Comparison of ENCODE assay signal across 32 cellular contexts in genomic region chr3:187903697-187904096, GRCh38.
"Had no signal": no experiment of that assay in that cellular context is flagged by ENCODE, and none has a peak within 500 bp of the region (broad histone marks: within the 10 kb centered on the region; RNA-seq: fewer than 3 reads in every experiment).

No MANE protein-coding gene starts in this region.

- FAIRE-seq: bronchial epithelial cell, TTC549 had no signal

- H3K27me3 ChIP-seq: adrenal gland, cardiac muscle cell had no signal

- ATAC-seq: activated CD4-positive, alpha-beta T cell treated with anti-CD3 and anti-CD28 coated beads for 36 hours; activated CD8-positive, alpha-beta T cell treated with anti-CD3 and anti-CD28 coated beads for 36 hours; activated naive CD4-positive, alpha-beta T cell treated with anti-CD3 and anti-CD28 coated beads, Interleukin-2, amount 50 U/mL, for 72 hours; activated T-cell treated with anti-CD3 and anti-CD28 coated beads, Interleukin-2, amount 50 U/mL, for 4 hours; activated T-cell treated with anti-CD3 and anti-CD28 coated beads, Interleukin-2, amount 50 U/mL, for 72 hours; activated T-helper 17 cell treated with anti-CD3 and anti-CD28 coated beads, Interleukin-2, amount 50 U/mL, for 72 hours had no signal

- H3K27ac ChIP-seq: adrenal gland, cardiac muscle cell, VCaP had no signal

- H3K4me3 ChIP-seq: adrenal gland, cardiac muscle cell had no signal

- DNase-seq: activated B cell treated with CpG ODN at 0.5 μM for 24 hours; activated CD4-positive, alpha-beta memory T cell treated with anti-CD3 and anti-CD28 coated beads for 36 hours; activated CD4-positive, alpha-beta T cell treated with anti-CD3 and anti-CD28 coated beads for 36 hours; activated CD4-positive, alpha-beta T cell treated with anti-CD3 and anti-CD28 coated beads for 48 hours; activated CD4-positive, alpha-beta T cell treated with anti-CD3 and anti-CD28 coated beads, Interleukin-2, amount 50 U/mL, for 1 hour; activated CD4-positive, alpha-beta T cell treated with anti-CD3 and anti-CD28 coated beads, Interleukin-2, amount 50 U/mL, for 4 hours; activated CD4-positive, CD25-positive, alpha-beta regulatory T cell treated with anti-CD3 and anti-CD28 coated beads, Interleukin-2, amount 50 U/mL, for 72 hours; activated CD8-positive, alpha-beta memory T cell treated with anti-CD3 and anti-CD28 coated beads, Interleukin-2, amount 50 U/mL, for 4 hours; activated CD8-positive, alpha-beta T cell treated with anti-CD3 and anti-CD28 coated beads for 36 hours; activated effector memory CD4-positive, alpha-beta T cell treated with anti-CD3 and anti-CD28 coated beads, Interleukin-2, amount 50 U/mL, for 16 hours; activated gamma-delta T cell treated with Interleukin-2 at 50 U/mL for 16 hours; activated naive CD4-positive, alpha-beta T cell; activated naive CD4-positive, alpha-beta T cell treated with anti-CD3 and anti-CD28 coated beads for 36 hours; activated naive CD4-positive, alpha-beta T cell treated with anti-CD3 and anti-CD28 coated beads, Interleukin-2, amount 50 U/mL, for 16 hours; activated naive CD8-positive, alpha-beta T cell treated with anti-CD3 and anti-CD28 coated beads for 36 hours; activated T-cell treated with anti-CD3 and anti-CD28 coated beads for 4 hours; activated T-cell treated with anti-CD3 and anti-CD28 coated beads, Interleukin-2, amount 50 U/mL, for 1 hour; activated T-cell treated with anti-CD3 and anti-CD28 coated beads, Interleukin-2, amount 50 U/mL, for 4 hours; activated T-cell treated with anti-CD3 and anti-CD28 coated beads, Interleukin-2, amount 50 U/mL, for 72 hours; adrenal gland; amniotic stem cell; aorta; caudate nucleus; cerebellar nuclear complex; T-helper 2 cell; T-helper 9 cell had no signal

- H3K36me3 ChIP-seq: adrenal gland, cardiac muscle cell had no signal

- H3K9me3 ChIP-seq: adrenal gland had no signal
